In genomic region chr13:43132911-43133310, GRCh38 we compare ENCODE assay signal across 1 cellular context.
TF ChIP-seq lines count a peak whose summit lies in the region.

No MANE protein-coding gene starts in this region.

TF ChIP-seq in H1, 55 proteins besides CTCF, POLR2A, EP300 and RAD21:
- TF ChIP-seq MAFK (IDR thresholded peaks at IDR 0.05; ENCODE audit: low read depth, low read length): no peak
- no peak for TF ChIP-seq RBBP5 (IDR thresholded peaks at IDR 0.05; ENCODE audit: borderline replicate concordance, low read depth, low read length)
- TF ChIP-seq JUN (IDR thresholded peaks at IDR 0.05; ENCODE audit: low read depth, low read length): no peak
- TF ChIP-seq SIRT6 (IDR thresholded peaks at IDR 0.05; ENCODE audit: low read length): no peak
- no peak for TF ChIP-seq KDM1A (IDR thresholded peaks at IDR 0.05; ENCODE audit: borderline replicate concordance, low read length)
- no peak for TF ChIP-seq YY1 (IDR thresholded peaks at IDR 0.05; ENCODE audit: low read depth, low read length)
- no peak for TF ChIP-seq HDAC6 (IDR thresholded peaks at IDR 0.05; ENCODE audit: low read depth, low read length)
- no peak for TF ChIP-seq MAX (IDR thresholded peaks at IDR 0.05)
- no peak for TF ChIP-seq RXRA (IDR thresholded peaks at IDR 0.05; ENCODE audit: insufficient read depth, low read depth, low read length)
- TF ChIP-seq GTF2F1 (IDR thresholded peaks at IDR 0.05; ENCODE audit: borderline replicate concordance, low read depth, low read length): no peak
